ENCODE assay signal across 6 cellular contexts in genomic region chr1:178648159-178648558, GRCh38.
"Had no signal": no experiment of that assay in that cellular context is flagged by ENCODE, and none has a peak within 500 bp of the region (broad histone marks: within the 10 kb centered on the region; RNA-seq: fewer than 3 reads in every experiment).

No MANE protein-coding gene starts in this region.

- FAIRE-seq: HepG2, HTR-8/SVneo had no signal

- H3K9ac ChIP-seq: KMS-11 had no signal

- H3K4me2 ChIP-seq: KMS-11 had no signal

- DNase-seq: Karpas-422, KBM-7 had no signal

- H3K27ac ChIP-seq: HL-60, KMS-11 had no signal

- ATAC-seq: HepG2 had no signal
